33 cellular contexts compared by ENCODE assay signal in genomic region chr3:189754356-189754755, GRCh38.
"Had no signal": no experiment of that assay in that cellular context is flagged by ENCODE, and none has a peak within 500 bp of the region (broad histone marks: within the 10 kb centered on the region; RNA-seq: fewer than 3 reads in every experiment).

No MANE protein-coding gene starts in this region.

- DNase-seq: activated B cell treated with CpG ODN at 0.5 μM for 24 hours; activated CD4-positive, alpha-beta memory T cell treated with anti-CD3 and anti-CD28 coated beads for 36 hours; activated CD4-positive, alpha-beta T cell treated with anti-CD3 and anti-CD28 coated beads for 4 hours; activated CD4-positive, alpha-beta T cell treated with anti-CD3 and anti-CD28 coated beads, Interleukin-2, amount 10 ng/mL, durations not matched to agents 24 days and 14 days; activated CD4-positive, alpha-beta T cell treated with anti-CD3 and anti-CD28 coated beads, Interleukin-2, amount 50 U/mL, for 1 hour; activated CD4-positive, alpha-beta T cell treated with anti-CD3 and anti-CD28 coated beads, Interleukin-2, amount 50 U/mL, for 4 hours; activated CD4-positive, CD25-positive, alpha-beta regulatory T cell treated with anti-CD3 and anti-CD28 coated beads, Interleukin-2, amount 50 U/mL, for 72 hours; activated CD8-positive, alpha-beta memory T cell treated with anti-CD3 and anti-CD28 coated beads, Interleukin-2, amount 50 U/mL, for 48 hours; activated CD8-positive, alpha-beta T cell treated with anti-CD3 and anti-CD28 coated beads for 36 hours; activated effector memory CD4-positive, alpha-beta T cell treated with Interleukin-2 at 50 U/mL for 16 hours; activated gamma-delta T cell; activated naive CD4-positive, alpha-beta T cell treated with anti-CD3 and anti-CD28 coated beads, Interleukin-2, amount 10 ng/mL, durations not matched to agents 7 days and 5 days; activated naive CD4-positive, alpha-beta T cell treated with Interleukin-2 at 50 U/mL for 16 hours; activated naive CD8-positive, alpha-beta T cell treated with anti-CD3 and anti-CD28 coated beads, Interleukin-2, amount 10 ng/mL, durations not matched to agents 7 days and 5 days; activated naive CD8-positive, alpha-beta T cell treated with anti-CD3 and anti-CD28 coated beads, Interleukin-2, amount 50 U/mL, for 24 hours; activated T-cell treated with anti-CD3 and anti-CD28 coated beads, Interleukin-2, amount 50 U/mL, for 24 hours; activated T-cell treated with anti-CD3 and anti-CD28 coated beads, Interleukin-2, amount 50 U/mL, for 48 hours; amygdala; anterior cingulate cortex; caudate nucleus; cerebellar nuclear complex; T-helper 2 cell; T-helper 9 cell had no signal

- H3K27ac Mint-ChIP-seq: activated B cell treated with CpG ODN at 0.5 μM for 24 hours; activated CD4-positive, alpha-beta memory T cell treated with anti-CD3 and anti-CD28 coated beads for 36 hours; activated CD4-positive, alpha-beta T cell treated with anti-CD3 and anti-CD28 coated beads, Interleukin-2, amount 10 ng/mL, durations not matched to agents 24 days and 14 days; activated CD8-positive, alpha-beta T cell treated with anti-CD3 and anti-CD28 coated beads for 36 hours; activated naive CD4-positive, alpha-beta T cell treated with anti-CD3 and anti-CD28 coated beads, Interleukin-2, amount 10 ng/mL, durations not matched to agents 7 days and 5 days; activated naive CD4-positive, alpha-beta T cell treated with anti-CD3 and anti-CD28 coated beads, Interleukin-2, amount 50 U/mL, for 24 hours; activated naive CD8-positive, alpha-beta T cell; activated naive CD8-positive, alpha-beta T cell treated with anti-CD3 and anti-CD28 coated beads, Interleukin-2, amount 10 ng/mL, durations not matched to agents 7 days and 5 days; activated naive CD8-positive, alpha-beta T cell treated with anti-CD3 and anti-CD28 coated beads, Interleukin-2, amount 50 U/mL, for 24 hours; activated T-cell treated with anti-CD3 and anti-CD28 coated beads, Interleukin-2, amount 50 U/mL, for 24 hours; activated T-helper 2 cell treated with anti-CD3 and anti-CD28 coated beads, Interferon-gamma antibody, Interleukin-2, Interleukin-4, amounts not matched to agents 10 μg/mL and 5 μg/mL and 100 μg/mL, durations not matched to agents 14 hours and 24 hours and 36 hours; brain; T-helper 1 cell treated with Interleukin-12 subunit alpha and Interleukin-12 subunit beta and Interleukin-4 antibody, amounts not matched to agents 30 μg/mL and 1 μg/mL, for 36 hours; T-helper 2 cell treated with Interferon-gamma antibody and Interleukin-4, amounts not matched to agents 5 μg/mL and 100 μg/mL, for 36 hours had no signal

- H3K27ac ChIP-seq: ascending aorta, cardiac muscle cell, VCaP had no signal

- H3K4me3 ChIP-seq: ascending aorta, cardiac muscle cell had no signal

- H3K36me3 Mint-ChIP-seq: activated CD4-positive, alpha-beta memory T cell treated with anti-CD3 and anti-CD28 coated beads for 36 hours; activated naive CD4-positive, alpha-beta T cell treated with anti-CD3 and anti-CD28 coated beads, Interleukin-2, amount 10 ng/mL, durations not matched to agents 7 days and 5 days; activated naive CD4-positive, alpha-beta T cell treated with anti-CD3 and anti-CD28 coated beads, Interleukin-2, amount 50 U/mL, for 24 hours; activated naive CD8-positive, alpha-beta T cell; activated naive CD8-positive, alpha-beta T cell treated with anti-CD3 and anti-CD28 coated beads, Interleukin-2, amount 10 ng/mL, durations not matched to agents 7 days and 5 days; brain had no signal

- H3K27me3 ChIP-seq: ascending aorta, cardiac muscle cell had no signal

- H3K9me3 Mint-ChIP-seq: activated naive CD4-positive, alpha-beta T cell treated with anti-CD3 and anti-CD28 coated beads, Interleukin-2, amount 50 U/mL, for 24 hours; activated naive CD8-positive, alpha-beta T cell treated with anti-CD3 and anti-CD28 coated beads, Interleukin-2, amount 50 U/mL, for 24 hours; central memory CD8-positive, alpha-beta T cell had no signal

- H3K4me1 Mint-ChIP-seq: activated B cell treated with CpG ODN at 0.5 μM for 24 hours; activated CD4-positive, alpha-beta T cell treated with anti-CD3 and anti-CD28 coated beads, Interleukin-2, amount 10 ng/mL, durations not matched to agents 24 days and 14 days; activated naive CD4-positive, alpha-beta T cell treated with anti-CD3 and anti-CD28 coated beads, Interleukin-2, amount 10 ng/mL, durations not matched to agents 7 days and 5 days; activated naive CD4-positive, alpha-beta T cell treated with anti-CD3 and anti-CD28 coated beads, Interleukin-2, amount 50 U/mL, for 24 hours; activated naive CD8-positive, alpha-beta T cell treated with anti-CD3 and anti-CD28 coated beads, Interleukin-2, amount 10 ng/mL, durations not matched to agents 7 days and 5 days; activated naive CD8-positive, alpha-beta T cell treated with anti-CD3 and anti-CD28 coated beads, Interleukin-2, amount 50 U/mL, for 24 hours; brain; central memory CD8-positive, alpha-beta T cell had no signal

- H3K36me3 ChIP-seq: ascending aorta, cardiac muscle cell had no signal

- H3K4me3 Mint-ChIP-seq: activated B cell treated with CpG ODN at 0.5 μM for 24 hours; activated CD4-positive, alpha-beta memory T cell treated with anti-CD3 and anti-CD28 coated beads for 36 hours; activated CD4-positive, alpha-beta T cell treated with anti-CD3 and anti-CD28 coated beads, Interleukin-2, amount 10 ng/mL, durations not matched to agents 24 days and 14 days; activated CD8-positive, alpha-beta T cell treated with anti-CD3 and anti-CD28 coated beads for 36 hours; activated naive CD4-positive, alpha-beta T cell treated with anti-CD3 and anti-CD28 coated beads, Interleukin-2, amount 10 ng/mL, durations not matched to agents 7 days and 5 days; activated naive CD4-positive, alpha-beta T cell treated with anti-CD3 and anti-CD28 coated beads, Interleukin-2, amount 50 U/mL, for 24 hours; activated naive CD8-positive, alpha-beta T cell; activated naive CD8-positive, alpha-beta T cell treated with anti-CD3 and anti-CD28 coated beads, Interleukin-2, amount 10 ng/mL, durations not matched to agents 7 days and 5 days; activated naive CD8-positive, alpha-beta T cell treated with anti-CD3 and anti-CD28 coated beads, Interleukin-2, amount 50 U/mL, for 24 hours; activated T-cell treated with anti-CD3 and anti-CD28 coated beads, Interleukin-2, amount 50 U/mL, for 24 hours; brain; central memory CD8-positive, alpha-beta T cell; T-helper 1 cell treated with Interleukin-12 subunit alpha and Interleukin-12 subunit beta and Interleukin-4 antibody, amounts not matched to agents 30 μg/mL and 1 μg/mL, for 36 hours; T-helper 2 cell treated with Interferon-gamma antibody and Interleukin-4, amounts not matched to agents 5 μg/mL and 100 μg/mL, for 36 hours had no signal

- H3K4me1 ChIP-seq: ascending aorta had no signal

- H3K27me3 Mint-ChIP-seq: activated B cell treated with CpG ODN at 0.5 μM for 24 hours; activated CD4-positive, alpha-beta memory T cell treated with anti-CD3 and anti-CD28 coated beads for 36 hours; activated CD4-positive, alpha-beta T cell treated with anti-CD3 and anti-CD28 coated beads, Interleukin-2, amount 10 ng/mL, durations not matched to agents 24 days and 14 days; activated CD8-positive, alpha-beta T cell treated with anti-CD3 and anti-CD28 coated beads for 36 hours; activated naive CD4-positive, alpha-beta T cell treated with anti-CD3 and anti-CD28 coated beads, Interleukin-2, amount 10 ng/mL, durations not matched to agents 7 days and 5 days; activated naive CD4-positive, alpha-beta T cell treated with anti-CD3 and anti-CD28 coated beads, Interleukin-2, amount 50 U/mL, for 24 hours; activated naive CD8-positive, alpha-beta T cell; activated naive CD8-positive, alpha-beta T cell treated with anti-CD3 and anti-CD28 coated beads, Interleukin-2, amount 10 ng/mL, durations not matched to agents 7 days and 5 days; activated naive CD8-positive, alpha-beta T cell treated with anti-CD3 and anti-CD28 coated beads, Interleukin-2, amount 50 U/mL, for 24 hours; central memory CD8-positive, alpha-beta T cell had no signal
